In genomic region chr12:50219001-50219400, GRCh38 we compare ENCODE assay signal across 8 cellular contexts. TPM values are rescaled to one million over a fixed set of nuclear protein-coding genes. Genes with fewer than 3 reads are reported as not detected.
A peak's percentile ranks its signal among the peaks of the same experiment; 100 is the strongest.
DNase-seq lines count a peak whose midpoint lies in the region; ATAC-seq and TF ChIP-seq lines count a peak whose summit lies in the region.
"Not testable (repeated sequence)": the region's sequence is repeated elsewhere in the genome, so short reads cannot be mapped to it uniquely, and the experiment has no call there.

No MANE protein-coding gene starts in this region.

- not testable (repeated sequence) for H3K27me3 ChIP-seq in CD4-positive, alpha-beta memory T cell (ENCODE audit: insufficient read depth, low read length); foreskin keratinocyte; subcutaneous abdominal adipose tissue (ENCODE audit: control insufficient read depth in 5 of 5, insufficient read depth in 4 of 5, low read length in 5 of 5)

- H3K27me3 Mint-ChIP-seq in CD4-positive, alpha-beta memory T cell; T-helper 2 cell treated with Interferon-gamma antibody and Interleukin-4, amounts not matched to agents 5 μg/mL and 100 μg/mL, for 36 hours (ENCODE audit: low read depth); activated T-helper 2 cell treated with anti-CD3 and anti-CD28 coated beads, Interferon-gamma antibody, Interleukin-2, Interleukin-4, amounts not matched to agents 10 μg/mL and 5 μg/mL and 100 μg/mL, durations not matched to agents 14 hours and 24 hours and 36 hours (ENCODE audit: low read depth); chondrocyte (ENCODE audit: low read depth); nephron (ENCODE audit: low read depth): not testable (repeated sequence)

- H2AFZ ChIP-seq in OCI-LY7 (ENCODE audit: low read length) = not testable (repeated sequence)

- H3K36me3 ChIP-seq in CD4-positive, alpha-beta memory T cell (ENCODE audit: insufficient read depth, low read length); OCI-LY7 (ENCODE audit: insufficient read depth, low read length); subcutaneous abdominal adipose tissue (ENCODE audit: control insufficient read depth in 5 of 5, insufficient read depth in 5 of 5, low read length in 5 of 5): not testable (repeated sequence)

- H3K79me2 ChIP-seq in OCI-LY7 (ENCODE audit: insufficient read depth, low read depth, low read length) = peaks cover 53% of the 10 kb centered on the region

- peak overlapping the region in 1 of 5 donors; percentile 60 for H3K9ac ChIP-seq in subcutaneous abdominal adipose tissue (ENCODE audit: low read length in 5 of 5)

- DNase-seq in CD4-positive, alpha-beta memory T cell; OCI-LY7 (ENCODE audit: low spot score); T-helper 2 cell treated with Interferon-gamma antibody and Interleukin-4, amounts not matched to agents 5 μg/mL and 100 μg/mL, for 36 hours (ENCODE audit: low spot score); activated T-helper 2 cell treated with anti-CD3 and anti-CD28 coated beads, Interferon-gamma antibody, Interleukin-2, Interleukin-4, amounts not matched to agents 10 μg/mL and 5 μg/mL and 100 μg/mL, durations not matched to agents 14 hours and 24 hours and 36 hours (ENCODE audit: low spot score); chondrocyte (ENCODE audit: low spot score): not testable (repeated sequence)
- DNase-seq in foreskin keratinocyte = peak in 1 of 2 donors; percentile 48

- H3K9me3 ChIP-seq in CD4-positive, alpha-beta memory T cell (ENCODE audit: control insufficient read depth in 1 of 2, low read length in 2 of 2); OCI-LY7 (ENCODE audit: low read length); subcutaneous abdominal adipose tissue (ENCODE audit: control insufficient read depth in 5 of 5, low read length in 5 of 5): not testable (repeated sequence)

- BruUV-seq in OCI-LY7 (replicated peaks; lab: Mats Ljungman, UMichigan) = not testable (repeated sequence)

- H3K4me3 Mint-ChIP-seq in CD4-positive, alpha-beta memory T cell = peak overlapping the region in 4 of 8 donors; percentile 6 to 20 (median 12)
- peak overlapping the region; percentile 60 for H3K4me3 Mint-ChIP-seq in T-helper 2 cell treated with Interferon-gamma antibody and Interleukin-4, amounts not matched to agents 5 μg/mL and 100 μg/mL, for 36 hours
- peak overlapping the region; percentile 74 for H3K4me3 Mint-ChIP-seq in activated T-helper 2 cell treated with anti-CD3 and anti-CD28 coated beads, Interferon-gamma antibody, Interleukin-2, Interleukin-4, amounts not matched to agents 10 μg/mL and 5 μg/mL and 100 μg/mL, durations not matched to agents 14 hours and 24 hours and 36 hours (ENCODE audit: low read depth)
- H3K4me3 Mint-ChIP-seq in chondrocyte (ENCODE audit: unreplicated experiment) (peak overlapping the region; percentile 35), nephron (peak overlapping the region in 2 of 3 experiments; percentile 14 to 57)

- ATAC-seq in foreskin keratinocyte = not testable (repeated sequence)

- POLR2A ChIA-PET in CD4-positive, alpha-beta memory T cell (lab: Charles Lee; ENCODE audit: partially characterized antibody) = not testable (repeated sequence)
- POLR2A ChIA-PET in OCI-LY7 (lab: Charles Lee) = interaction anchor here (0.6 kb wide), 1 partner anchor 229 kb away, joined by 3 read pairs; no protein-coding TSS in a partner anchor

- H3K9me3 Mint-ChIP-seq in CD4-positive, alpha-beta memory T cell; T-helper 2 cell treated with Interferon-gamma antibody and Interleukin-4, amounts not matched to agents 5 μg/mL and 100 μg/mL, for 36 hours; activated T-helper 2 cell treated with anti-CD3 and anti-CD28 coated beads, Interferon-gamma antibody, Interleukin-2, Interleukin-4, amounts not matched to agents 10 μg/mL and 5 μg/mL and 100 μg/mL, durations not matched to agents 14 hours and 24 hours and 36 hours; chondrocyte (ENCODE audit: low read depth); nephron: not testable (repeated sequence)

- peaks cover 54% of the 10 kb centered on the region for H3K4me1 ChIP-seq in CD4-positive, alpha-beta memory T cell (ENCODE audit: insufficient read depth, low read length)
- H3K4me1 ChIP-seq in OCI-LY7 (ENCODE audit: insufficient read depth, low read length, poor library complexity, severe bottlenecking) (peaks cover 34% of the 10 kb centered on the region), foreskin keratinocyte (peaks cover 36% of the 10 kb centered on the region), subcutaneous abdominal adipose tissue (ENCODE audit: control insufficient read depth in 5 of 5, insufficient read depth in 5 of 5, low read length in 5 of 5) (peaks cover 2 to 52% (median 49%) of the 10 kb centered on the region in 5 donors)

- CTCF ChIA-PET in CD4-positive, alpha-beta memory T cell (lab: Charles Lee; ENCODE audit: partially characterized antibody) = interaction anchor here (0.9 to 1.0 kb wide), 2 partner anchors 11 to 108 kb away, joined by 3 read pairs; partner anchors contain the start of gene COX14
- CTCF ChIA-PET in OCI-LY7 (lab: Charles Lee; ENCODE audit: unreplicated experiment) = not testable (repeated sequence)

- not testable (repeated sequence) for H3K4me3 ChIP-seq in CD4-positive, alpha-beta memory T cell (ENCODE audit: low read length in 2 of 2); OCI-LY7 (ENCODE audit: low read depth, low read length, poor library complexity, severe bottlenecking)
- peak overlapping the region in 4 of 5 donors; percentile 73 to 99 (median 92) for H3K4me3 ChIP-seq in subcutaneous abdominal adipose tissue (ENCODE audit: low read depth in 1 of 5, low read length in 5 of 5)

- not testable (repeated sequence) for H4K20me1 ChIP-seq in OCI-LY7 (ENCODE audit: insufficient read depth, low read length)

- H3K4me1 Mint-ChIP-seq in CD4-positive, alpha-beta memory T cell = peaks cover 28 to 45% (median 36%) of the 10 kb centered on the region in 4 donors
- H3K4me1 Mint-ChIP-seq in T-helper 2 cell treated with Interferon-gamma antibody and Interleukin-4, amounts not matched to agents 5 μg/mL and 100 μg/mL, for 36 hours (ENCODE audit: low read depth) = peaks cover 38% of the 10 kb centered on the region
- peaks cover 43% of the 10 kb centered on the region for H3K4me1 Mint-ChIP-seq in activated T-helper 2 cell treated with anti-CD3 and anti-CD28 coated beads, Interferon-gamma antibody, Interleukin-2, Interleukin-4, amounts not matched to agents 10 μg/mL and 5 μg/mL and 100 μg/mL, durations not matched to agents 14 hours and 24 hours and 36 hours (ENCODE audit: low read depth)
- H3K4me1 Mint-ChIP-seq in chondrocyte (ENCODE audit: low read depth) = peaks cover 49% of the 10 kb centered on the region
- H3K4me1 Mint-ChIP-seq in nephron = peaks cover 33% of the 10 kb centered on the region

- not testable (repeated sequence) for H3K36me3 Mint-ChIP-seq in CD4-positive, alpha-beta memory T cell; chondrocyte (ENCODE audit: low read depth)
- H3K36me3 Mint-ChIP-seq in T-helper 2 cell treated with Interferon-gamma antibody and Interleukin-4, amounts not matched to agents 5 μg/mL and 100 μg/mL, for 36 hours (ENCODE audit: low read depth) = peaks cover 31% of the 10 kb centered on the region
- peaks cover 56% of the 10 kb centered on the region for H3K36me3 Mint-ChIP-seq in activated T-helper 2 cell treated with anti-CD3 and anti-CD28 coated beads, Interferon-gamma antibody, Interleukin-2, Interleukin-4, amounts not matched to agents 10 μg/mL and 5 μg/mL and 100 μg/mL, durations not matched to agents 14 hours and 24 hours and 36 hours (ENCODE audit: low read depth)
- peaks cover 11% of the 10 kb centered on the region for H3K36me3 Mint-ChIP-seq in nephron (ENCODE audit: low read depth)

- 0 out of 2 replicates have a peak overlapping the region, but pooled peaks have one; percentile 74 for H3K4me2 ChIP-seq in OCI-LY7 (ENCODE audit: low read length)

- TF ChIP-seq CTCF in OCI-LY7 (conservative IDR thresholded peaks at IDR 0.05; ENCODE audit: low read length); chondrocyte (IDR thresholded peaks at IDR 0.05); foreskin keratinocyte (conservative IDR thresholded peaks at IDR 0.05); nephron (IDR thresholded peaks at IDR 0.05; ENCODE audit: unreplicated experiment in 3 of 3): not testable (repeated sequence)

- H3K9me2 ChIP-seq in OCI-LY7 (ENCODE audit: insufficient read depth, low read length) = not testable (repeated sequence)

- H3K27ac ChIP-seq in CD4-positive, alpha-beta memory T cell (ENCODE audit: low read depth, low read length); OCI-LY7 (ENCODE audit: low read depth, low read length, poor library complexity, severe bottlenecking): not testable (repeated sequence)
- H3K27ac ChIP-seq in foreskin keratinocyte = peak overlapping the region; percentile 90
- H3K27ac ChIP-seq in subcutaneous abdominal adipose tissue (ENCODE audit: low read depth, low read length) = peak overlapping the region; percentile 89

- peak overlapping the region in 6 of 7 donors; percentile 39 to 85 (median 71) for H3K27ac Mint-ChIP-seq in CD4-positive, alpha-beta memory T cell
- H3K27ac Mint-ChIP-seq in T-helper 2 cell treated with Interferon-gamma antibody and Interleukin-4, amounts not matched to agents 5 μg/mL and 100 μg/mL, for 36 hours; chondrocyte (ENCODE audit: unreplicated experiment); nephron: not testable (repeated sequence)
- H3K27ac Mint-ChIP-seq in activated T-helper 2 cell treated with anti-CD3 and anti-CD28 coated beads, Interferon-gamma antibody, Interleukin-2, Interleukin-4, amounts not matched to agents 10 μg/mL and 5 μg/mL and 100 μg/mL, durations not matched to agents 14 hours and 24 hours and 36 hours = peak overlapping the region; percentile 26

- intact Hi-C loops in CD4-positive, alpha-beta memory T cell (cut with micrococcal nuclease); OCI-LY7 (cut with micrococcal nuclease; ENCODE audit: unreplicated experiment); activated T-helper 2 cell treated with anti-CD3 and anti-CD28 coated beads, Interferon-gamma antibody, Interleukin-2, Interleukin-4, amounts not matched to agents 10 μg/mL and 5 μg/mL and 100 μg/mL, durations not matched to agents 14 hours and 24 hours and 36 hours (cut with micrococcal nuclease): not testable (repeated sequence)

RNA-seq across cellular contexts. Expression of gene CERS5, which starts 51.8 kb away (rescaled TPM):
- 10 to 100 TPM; 42.1 to 48.2 TPM for total RNA-seq in CD4-positive, alpha-beta memory T cell
- 10 to 100 TPM; 45.1 to 62.7 TPM for polyA plus RNA-seq in CD4-positive, alpha-beta memory T cell
- total RNA-seq in OCI-LY7 (2014; rRNA removed; shearing (Covaris generic)) = 27.6 and 28.6 TPM in 2 replicates
- 36.9 and 42.3 TPM in 2 replicates for total RNA-seq in OCI-LY7 (2022)
- 114 and 115 TPM in 2 replicates for total RNA-seq in activated T-helper 2 cell treated with anti-CD3 and anti-CD28 coated beads, Interferon-gamma antibody, Interleukin-2, Interleukin-4, amounts not matched to agents 10 μg/mL and 5 μg/mL and 100 μg/mL, durations not matched to agents 14 hours and 24 hours and 36 hours
- 77.2 to 81.3 TPM (median 80.9 TPM) in 3 replicates for total RNA-seq in chondrocyte
- 35.9 and 38.9 TPM in 2 replicates for total RNA-seq in foreskin keratinocyte
- 40.6 and 42.6 TPM in 2 replicates for polyA plus RNA-seq in foreskin keratinocyte
